24 cellular contexts compared by ENCODE assay signal in genomic region chr10:5598085-5598690, GRCh38.
"Had no signal": no experiment of that assay in that cellular context is flagged by ENCODE, and none has a peak within 500 bp of the region (broad histone marks: within the 10 kb centered on the region; RNA-seq: fewer than 3 reads in every experiment).

No MANE protein-coding gene starts in this region.

- H3K27me3 ChIP-seq: breast epithelium, esophagus squamous epithelium, ovary, suprapubic skin, upper lobe of right lung had no signal

- H3K9me3 ChIP-seq: breast epithelium, esophagus squamous epithelium, mucosa of descending colon, ovary, psoas muscle, suprapubic skin, upper lobe of right lung had no signal

- H3K27ac ChIP-seq: breast epithelium, ovary, psoas muscle, suprapubic skin, upper lobe of right lung had no signal

- FAIRE-seq: endothelial cell of umbilical vein, small intestine had no signal

- H3K4me1 ChIP-seq: breast epithelium, upper lobe of right lung had no signal

- H3K4me3 ChIP-seq: breast epithelium, esophagus squamous epithelium, mucosa of descending colon, ovary, psoas muscle, suprapubic skin, upper lobe of right lung had no signal

- H3K36me3 Mint-ChIP-seq: memory B cell, naive B cell had no signal

- ATAC-seq: left ventricle myocardium superior; mucosa of descending colon; psoas muscle; right cardiac atrium; stimulated activated naive CD8-positive, alpha-beta T cell treated with anti-CD3 and anti-CD28 coated beads, Interleukin-15, amount 100 ng/mL, for 72 hours; upper lobe of right lung had no signal

- DNase-seq: activated CD4-positive, alpha-beta T cell treated with anti-CD3 and anti-CD28 coated beads, Interleukin-2, amount 10 ng/mL, durations not matched to agents 7 days and 5 days; activated CD8-positive, alpha-beta memory T cell treated with anti-CD3 and anti-CD28 coated beads for 24 hours; activated CD8-positive, alpha-beta memory T cell treated with anti-CD3 and anti-CD28 coated beads, Interleukin-2, amount 50 U/mL, for 48 hours; activated effector memory CD4-positive, alpha-beta T cell treated with anti-CD3 and anti-CD28 coated beads, Interleukin-2, amount 50 U/mL, for 16 hours; activated naive CD4-positive, alpha-beta T cell treated with anti-CD3 and anti-CD28 coated beads, Interleukin-2, amount 50 U/mL, for 16 hours; activated T-cell treated with anti-CD3 and anti-CD28 coated beads, Interleukin-2, amount 50 U/mL, for 48 hours; cerebellar nuclear complex; effector CD8-positive, alpha-beta T cell; esophagus squamous epithelium; left ventricle myocardium superior; naive B cell; ovary; small intestine; stimulated activated CD4-positive, alpha-beta T cell treated with anti-CD3 and anti-CD28 coated beads, Interleukin-4, amount 100 ng/mL, for 1 hour; stimulated activated naive CD8-positive, alpha-beta T cell treated with anti-CD3 and anti-CD28 coated beads, Interleukin-15, amount 100 ng/mL, for 72 hours; T1000; upper lobe of right lung had no signal

- H3K4me3 Mint-ChIP-seq: activated CD4-positive, alpha-beta T cell treated with anti-CD3 and anti-CD28 coated beads, Interleukin-2, amount 10 ng/mL, durations not matched to agents 7 days and 5 days; memory B cell; naive B cell; stimulated activated naive CD8-positive, alpha-beta T cell treated with anti-CD3 and anti-CD28 coated beads, Interleukin-15, amount 100 ng/mL, for 72 hours had no signal

- H3K36me3 ChIP-seq: breast epithelium, esophagus squamous epithelium, ovary, suprapubic skin, upper lobe of right lung had no signal

- H3K9me3 Mint-ChIP-seq: activated CD4-positive, alpha-beta T cell treated with anti-CD3 and anti-CD28 coated beads, Interleukin-2, amount 10 ng/mL, durations not matched to agents 7 days and 5 days; stimulated activated naive CD8-positive, alpha-beta T cell treated with anti-CD3 and anti-CD28 coated beads, Interleukin-15, amount 100 ng/mL, for 72 hours had no signal

- H3K27ac Mint-ChIP-seq: activated CD4-positive, alpha-beta T cell treated with anti-CD3 and anti-CD28 coated beads, Interleukin-2, amount 10 ng/mL, durations not matched to agents 7 days and 5 days; memory B cell had no signal
